ENCODE assay signal across 8 cellular contexts in the genomic region with DNA sequence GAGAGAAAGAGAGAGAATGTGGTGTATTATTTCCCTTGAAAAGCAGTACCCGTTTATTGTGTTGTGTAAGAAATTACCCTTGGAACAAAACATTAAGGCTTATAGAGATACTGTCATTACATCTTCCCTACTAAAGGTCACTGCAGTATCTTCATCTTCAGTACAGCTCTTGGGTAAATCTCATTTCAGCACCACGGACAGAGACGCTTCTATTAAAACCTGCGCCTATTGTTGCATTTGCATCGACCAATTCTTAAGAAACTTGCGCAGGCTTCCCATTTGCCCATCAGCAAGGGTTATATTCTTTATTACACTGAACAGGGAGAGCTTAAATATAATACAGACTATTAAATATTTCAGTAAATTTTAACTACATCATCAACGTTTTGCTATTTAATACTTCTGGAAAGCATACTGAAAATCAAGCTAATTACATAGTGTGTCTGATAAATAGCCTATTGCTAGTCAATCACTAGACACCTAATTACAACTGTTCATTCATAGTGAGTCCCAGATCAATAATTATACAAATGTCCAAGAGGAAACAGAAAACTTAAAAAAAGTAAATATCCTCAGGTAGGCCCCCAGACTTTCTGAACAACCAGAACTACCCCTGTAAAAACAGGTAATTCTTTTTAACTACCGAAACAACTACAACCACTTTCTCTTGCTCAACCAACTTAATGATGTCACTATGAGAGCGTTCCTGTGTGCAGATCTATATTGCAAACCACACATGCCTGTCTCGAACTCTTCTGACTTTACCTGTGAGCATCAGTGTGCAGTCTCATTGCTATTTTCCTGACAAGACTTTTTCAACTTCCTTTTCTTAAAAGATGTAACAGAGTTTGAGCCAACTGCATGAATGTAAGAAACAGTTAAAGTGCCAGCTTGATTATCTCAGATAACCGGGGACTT.
A peak's percentile ranks its signal among the peaks of the same experiment; 100 is the strongest.
DNase-seq lines count a peak whose midpoint lies in the region; ATAC-seq and TF ChIP-seq lines count a peak whose summit lies in the region.

No MANE protein-coding gene starts in this region.

- H3K27ac ChIP-seq in PC-3 (ENCODE audit: low read length) (no peak overlapping the region), smooth muscle cell (ENCODE audit: low read depth) (no peak overlapping the region), right cardiac atrium (ENCODE audit: low read length) (no peak overlapping the region)

- H3K4me3 Mint-ChIP-seq in activated naive CD4-positive, alpha-beta T cell treated with anti-CD3 and anti-CD28 coated beads, Interleukin-2, amount 10 ng/mL, durations not matched to agents 7 days and 5 days: no peak overlapping the region

- TF ChIP-seq CTCF in PC-3 (conservative IDR thresholded peaks at IDR 0.05; ENCODE audit: low read depth, low read length) (no peak), smooth muscle cell (IDR thresholded peaks at IDR 0.05; ENCODE audit: borderline replicate concordance, insufficient read depth, poor library complexity, severe bottlenecking) (no peak)

- H3K79me2 ChIP-seq in PC-3 (ENCODE audit: low read length): peaks cover 24% of the 10 kb centered on the region
- peaks cover 3% of the 10 kb centered on the region for H3K79me2 ChIP-seq in smooth muscle cell (ENCODE audit: low read depth)

- H3K9me3 ChIP-seq in PC-3 (ENCODE audit: low read length) (no peaks in the 10 kb centered on the region), smooth muscle cell (replicated peaks; ENCODE audit: low read depth) (no peaks in the 10 kb centered on the region), right cardiac atrium (ENCODE audit: control insufficient read depth, low read length) (no peaks in the 10 kb centered on the region)

- H3K27me3 ChIP-seq in PC-3 (ENCODE audit: low read length): no peaks in the 10 kb centered on the region
- peaks cover 36% of the 10 kb centered on the region for H3K27me3 ChIP-seq in smooth muscle cell (ENCODE audit: low read depth)
- peaks cover 2% of the 10 kb centered on the region for H3K27me3 ChIP-seq in right cardiac atrium (ENCODE audit: control insufficient read depth, insufficient read depth)

- H3K4me2 ChIP-seq in PC-3 (ENCODE audit: low read length): peak overlapping the region; percentile 98
- peak overlapping the region; percentile 95 for H3K4me2 ChIP-seq in smooth muscle cell

- TSS peak; percentile 20 for BruUV-seq in PC-3 (replicated peaks; lab: Mats Ljungman, UMichigan)

- H3K4me3 ChIP-seq in PC-3 (ENCODE audit: low read length) (peak overlapping the region; percentile 97), smooth muscle cell (peak overlapping the region; percentile 66), right cardiac atrium (ENCODE audit: low read length) (no peak overlapping the region)

- no peaks in the 10 kb centered on the region for H3K9me3 Mint-ChIP-seq in activated naive CD4-positive, alpha-beta T cell treated with anti-CD3 and anti-CD28 coated beads, Interleukin-2, amount 10 ng/mL, durations not matched to agents 7 days and 5 days

- H3K4me1 ChIP-seq in PC-3 (ENCODE audit: insufficient read depth, low read length): peaks cover 6% of the 10 kb centered on the region; the same call in 1 of the 2 replicates
- H3K4me1 ChIP-seq in smooth muscle cell (ENCODE audit: low read depth): peaks cover 8% of the 10 kb centered on the region
- peaks cover 2% of the 10 kb centered on the region for H3K4me1 ChIP-seq in right cardiac atrium (ENCODE audit: control insufficient read depth, insufficient read depth, low read length)

- no peaks in the 10 kb centered on the region for H3K9me2 ChIP-seq in PC-3 (replicated peaks; ENCODE audit: low read length)

- ATAC-seq in PC-3: no peak
- no peak for ATAC-seq in GM21390 (IDR thresholded peaks at IDR 0.05; ENCODE audit: unreplicated experiment)
- ATAC-seq in right cardiac atrium: no peak

- H3F3A ChIP-seq in PC-3 (ENCODE audit: low read length, unreplicated experiment): no peaks in the 10 kb centered on the region
- no peaks in the 10 kb centered on the region for H3F3A ChIP-seq in smooth muscle cell (ENCODE audit: low read depth)

- DNase-seq in activated naive CD4-positive, alpha-beta T cell treated with anti-CD3 and anti-CD28 coated beads, Interleukin-2, amount 10 ng/mL, durations not matched to agents 7 days and 5 days: peak; percentile 34
- no peak for DNase-seq in activated naive CD4-positive, alpha-beta T cell treated with anti-CD3 and anti-CD28 coated beads, Interleukin-2, amount 50 U/mL, for 16 hours
- peak; percentile 82 for DNase-seq in PC-3
- DNase-seq in fibroblast of gingiva (ENCODE audit: low read depth): peak; percentile 37
- no peak for DNase-seq in smooth muscle cell (lab: John Stamatoyannopoulos, UW; ENCODE audit: unreplicated experiment)
- no peak for DNase-seq in middle frontal gyrus (ENCODE audit: extremely low spot score, low spot score)
- DNase-seq in right cardiac atrium: no peak

- H2AFZ ChIP-seq in PC-3 (ENCODE audit: low read length): no peak overlapping the region
- H2AFZ ChIP-seq in smooth muscle cell (ENCODE audit: low read depth): no peak overlapping the region

- WGBS in smooth muscle cell (ENCODE audit: low lambda C conversion rate): 33% methylated on average over 11 of the region's 11 CpGs
- 28% methylated on average over 11 of the region's 11 CpGs for WGBS in right cardiac atrium

- H3K9ac ChIP-seq in PC-3 (ENCODE audit: low read length): no peak overlapping the region
- no peak overlapping the region for H3K9ac ChIP-seq in smooth muscle cell (ENCODE audit: low read depth)

- peaks cover 7% of the 10 kb centered on the region for H3K4me1 Mint-ChIP-seq in activated naive CD4-positive, alpha-beta T cell treated with anti-CD3 and anti-CD28 coated beads, Interleukin-2, amount 10 ng/mL, durations not matched to agents 7 days and 5 days

- no peak overlapping the region for H3K27ac Mint-ChIP-seq in activated naive CD4-positive, alpha-beta T cell treated with anti-CD3 and anti-CD28 coated beads, Interleukin-2, amount 10 ng/mL, durations not matched to agents 7 days and 5 days

- peaks cover 3% of the 10 kb centered on the region; the same call in 1 of the 2 replicates for H4K20me1 ChIP-seq in PC-3 (ENCODE audit: low read length)
- peaks cover 28% of the 10 kb centered on the region for H4K20me1 ChIP-seq in smooth muscle cell (ENCODE audit: low read depth)

- POLR2A ChIA-PET in PC-3 (lab: Charles Lee; ENCODE audit: unreplicated experiment): interaction anchor here (0.6 kb wide), 1 partner anchor 46 kb away, joined by 3 read pairs; no protein-coding TSS in a partner anchor

- intact Hi-C loops in PC-3 (cut with micrococcal nuclease) (loop anchor here (1.0 to 10.0 kb wide), 6 partner anchors 66 to 492 kb away; a partner anchor contains a TSS), right cardiac atrium (cut with DNase I) (loop anchor here in 1 of 4 donors (5.0 kb wide), 1 partner anchor 658 kb away; no protein-coding TSS in a partner anchor)

- CTCF ChIA-PET in activated naive CD4-positive, alpha-beta T cell treated with anti-CD3 and anti-CD28 coated beads, Interleukin-2, amount 10 ng/mL, durations not matched to agents 7 days and 5 days (lab: Charles Lee): no interaction called here
- CTCF ChIA-PET in PC-3 (lab: Charles Lee): interaction anchor here (0.6 to 1.2 kb wide), 2 partner anchors 28 to 403 kb away, joined by 3 to 4 read pairs; no protein-coding TSS in a partner anchor

- no peaks in the 10 kb centered on the region for H3K36me3 Mint-ChIP-seq in activated naive CD4-positive, alpha-beta T cell treated with anti-CD3 and anti-CD28 coated beads, Interleukin-2, amount 10 ng/mL, durations not matched to agents 7 days and 5 days

- H3K36me3 ChIP-seq in PC-3 (ENCODE audit: low read depth, low read length) (no peaks in the 10 kb centered on the region), smooth muscle cell (ENCODE audit: low read depth) (no peaks in the 10 kb centered on the region)

- peaks cover 40% of the 10 kb centered on the region for H3K27me3 Mint-ChIP-seq in activated naive CD4-positive, alpha-beta T cell treated with anti-CD3 and anti-CD28 coated beads, Interleukin-2, amount 10 ng/mL, durations not matched to agents 7 days and 5 days

Comparison
In these comparisons a context has a peak if more than half of its experiments do, and no peak if none do; other contexts are left out.
1. DNase-seq: peak in activated naive CD4-positive, alpha-beta T cell treated with anti-CD3 and anti-CD28 coated beads, Interleukin-2, amount 10 ng/mL, durations not matched to agents 7 days and 5 days (single experiment), PC-3 (single experiment) and fibroblast of gingiva (single experiment); none in activated naive CD4-positive, alpha-beta T cell treated with anti-CD3 and anti-CD28 coated beads, Interleukin-2, amount 50 U/mL, for 16 hours (single experiment), smooth muscle cell (single experiment), middle frontal gyrus (single experiment) and right cardiac atrium (0 of 3).